8 cellular contexts compared by ENCODE assay signal in the genomic region with DNA sequence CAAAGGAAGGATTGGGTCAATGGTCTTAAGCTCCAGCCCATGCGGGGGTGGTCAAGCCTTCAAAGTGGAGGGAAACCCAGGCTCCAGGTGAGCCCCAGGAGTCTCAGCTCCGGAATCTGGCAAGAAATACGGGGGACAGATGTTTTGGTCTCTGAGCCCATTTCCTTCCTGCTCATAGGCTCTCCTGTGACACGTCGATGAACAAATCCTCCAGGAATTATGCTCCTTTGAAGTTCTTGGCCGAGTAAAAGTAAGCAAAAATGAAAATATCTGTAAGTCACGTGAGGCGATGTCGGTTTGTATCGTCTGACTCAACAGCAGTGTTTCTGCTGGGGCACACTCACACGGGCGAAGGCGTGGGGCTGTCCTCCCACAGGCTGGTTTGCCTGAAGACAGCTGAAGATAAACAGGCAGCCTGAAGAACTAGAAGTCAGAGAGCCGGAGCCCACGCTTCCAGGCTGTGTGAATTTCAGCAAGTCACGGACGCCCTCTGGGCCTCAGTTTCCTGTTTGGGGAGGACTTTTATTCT. TPM values are rescaled to one million over a fixed set of nuclear protein-coding genes. Genes with fewer than 3 reads are reported as not detected.
DNase-seq lines count a peak whose midpoint lies in the region; ATAC-seq and TF ChIP-seq lines count a peak whose summit lies in the region.

No MANE protein-coding gene starts in this region.

- DNase-seq in GM13976 (ENCODE audit: low spot score), result peak; percentile 75
- DNase-seq in HS-5 (ENCODE audit: low read depth), result peak; percentile 89
- peak; percentile 43 for DNase-seq in activated T-cell treated with anti-CD3 and anti-CD28 coated beads for 4 hours
- peak; percentile 54 for DNase-seq in germinal center (ENCODE audit: low spot score)
- DNase-seq in stimulated activated effector memory CD8-positive, alpha-beta T cell treated with anti-CD3 and anti-CD28 coated beads, Interleukin-12 subunit alpha, Interleukin-12 subunit beta, amount 100 ng/mL, for 72 hours (ENCODE audit: low spot score in 2 of 2), result peak; percentile 50 to 82
- no peak for DNase-seq in NCI-H2107 (lab: John Stamatoyannopoulos, UW)
- no peak for DNase-seq in NCI-H1092 treated with DMSO at 0.1 percent for 48 hours (lab: John Stamatoyannopoulos, UW)
- DNase-seq in psoas muscle, result no peak

- peaks cover 25% of the 10 kb centered on the region for H3K36me3 Mint-ChIP-seq in stimulated activated effector memory CD8-positive, alpha-beta T cell treated with anti-CD3 and anti-CD28 coated beads, Interleukin-12 subunit alpha, Interleukin-12 subunit beta, amount 100 ng/mL, for 72 hours

- WGBS in psoas muscle, 3 donors, result 70 to 81% (median 72%) methylated on average over 17 of the region's 17 CpGs

- no peaks in the 10 kb centered on the region for H3K9me3 ChIP-seq in psoas muscle

- in situ Hi-C loops in GM13976 (cut with MboI; ENCODE audit: low sequenced_read_pairs, unreplicated experiment), result no loop called here

- peak overlapping the region; percentile 82 for H3K4me3 Mint-ChIP-seq in stimulated activated effector memory CD8-positive, alpha-beta T cell treated with anti-CD3 and anti-CD28 coated beads, Interleukin-12 subunit alpha, Interleukin-12 subunit beta, amount 100 ng/mL, for 72 hours

- H3K27me3 ChIP-seq in psoas muscle (ENCODE audit: insufficient read depth in 3 of 3, low read length in 2 of 3), result peaks cover 0 to 3% (median 0%) of the 10 kb centered on the region in 3 donors

- intact Hi-C loops in psoas muscle (cut with DNase I), result loop anchor here in 1 of 2 donors (10.0 kb wide), 1 partner anchor 137 kb away; a partner anchor contains a TSS

- H3K9me3 Mint-ChIP-seq in stimulated activated effector memory CD8-positive, alpha-beta T cell treated with anti-CD3 and anti-CD28 coated beads, Interleukin-12 subunit alpha, Interleukin-12 subunit beta, amount 100 ng/mL, for 72 hours, result no peaks in the 10 kb centered on the region

- peak overlapping the region; percentile 97 for H3K27ac Mint-ChIP-seq in stimulated activated effector memory CD8-positive, alpha-beta T cell treated with anti-CD3 and anti-CD28 coated beads, Interleukin-12 subunit alpha, Interleukin-12 subunit beta, amount 100 ng/mL, for 72 hours

- H3K27ac ChIP-seq in psoas muscle, result no peak overlapping the region

- TF ChIP-seq CTCF in GM13976 (IDR thresholded peaks at IDR 0.05; ENCODE audit: borderline replicate concordance, control extremely low read depth, extremely low read depth, insufficient read depth, missing control alignments) (no peak), psoas muscle (IDR thresholded peaks at IDR 0.05) (no peak)

- H3K4me1 Mint-ChIP-seq in stimulated activated effector memory CD8-positive, alpha-beta T cell treated with anti-CD3 and anti-CD28 coated beads, Interleukin-12 subunit alpha, Interleukin-12 subunit beta, amount 100 ng/mL, for 72 hours, result peaks cover 92% of the 10 kb centered on the region

- H3K4me3 ChIP-seq in psoas muscle, result no peak overlapping the region

- peak; percentile 60 for ATAC-seq in stimulated activated effector memory CD8-positive, alpha-beta T cell treated with anti-CD3 and anti-CD28 coated beads, Interleukin-12 subunit alpha, Interleukin-12 subunit beta, amount 100 ng/mL, for 72 hours
- ATAC-seq in psoas muscle, result no peak

- no peaks in the 10 kb centered on the region for H3K4me1 ChIP-seq in psoas muscle

- no peaks in the 10 kb centered on the region for H3K36me3 ChIP-seq in psoas muscle (ENCODE audit: insufficient read depth in 1 of 2, low read depth in 1 of 2)

RNA-seq across cellular contexts. Expression of a gene that starts 52.6 kb away (rescaled TPM):
- 10 to 100 TPM; 24.4 to 38.0 (median 29.2) TPM for total RNA-seq in psoas muscle
- polyA plus RNA-seq in psoas muscle, result 10 to 100 TPM; 16.3 to 21.9 (median 19.3) TPM

Comparison
In these comparisons a context has a peak if more than half of its experiments do, and no peak if none do; other contexts are left out.
1. DNase-seq: peak in GM13976 (single experiment), HS-5 (single experiment), activated T-cell treated with anti-CD3 and anti-CD28 coated beads for 4 hours (single experiment), germinal center (single experiment) and stimulated activated effector memory CD8-positive, alpha-beta T cell treated with anti-CD3 and anti-CD28 coated beads, Interleukin-12 subunit alpha, Interleukin-12 subunit beta, amount 100 ng/mL, for 72 hours (2 of 2); none in NCI-H2107 (single experiment), NCI-H1092 treated with DMSO at 0.1 percent for 48 hours (single experiment) and psoas muscle (0 of 2).